In the genomic region with DNA sequence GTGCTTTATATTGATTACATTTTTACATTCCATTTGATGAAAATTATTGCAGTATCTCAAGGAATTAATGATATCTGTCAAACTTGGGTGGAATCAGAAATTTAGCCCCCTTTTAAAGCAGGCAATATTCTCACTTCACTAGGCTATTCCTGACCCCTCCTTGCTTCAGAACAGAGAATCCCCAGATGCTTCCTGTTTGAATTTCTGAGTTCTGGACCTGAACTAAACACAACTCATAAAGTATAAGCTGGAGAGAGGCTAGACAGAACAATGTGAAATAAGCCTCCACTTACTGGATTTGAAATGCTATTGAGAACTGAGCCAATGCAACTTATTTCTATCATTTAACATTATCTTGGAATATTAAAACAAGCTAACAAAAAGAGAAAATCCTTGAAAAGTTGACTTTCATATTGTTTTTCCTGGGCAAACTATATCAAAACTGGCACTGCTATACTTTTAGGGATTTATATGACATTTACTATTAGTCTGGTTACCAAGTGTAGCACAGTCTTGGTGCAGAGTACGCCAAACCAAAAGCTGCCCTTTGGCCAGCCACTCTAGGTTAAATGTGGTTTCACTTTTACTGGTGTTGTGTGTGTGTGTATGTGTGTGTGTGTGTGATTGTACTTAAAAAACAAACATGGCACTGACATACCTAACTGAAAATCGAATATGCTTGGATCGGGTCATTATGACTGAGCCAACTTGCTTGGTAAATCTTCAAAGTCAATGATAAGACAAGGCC, we compare ENCODE assay signal across 21 cellular contexts. TPM values are rescaled to one million over a fixed set of nuclear protein-coding genes. Genes with fewer than 3 reads are reported as not detected.
DNase-seq lines count a peak whose midpoint lies in the region; ATAC-seq, FAIRE-seq and TF ChIP-seq lines count a peak whose summit lies in the region.
"Had no signal": no experiment of that assay in that cellular context is flagged by ENCODE, and none has a peak within 500 bp of the region (broad histone marks: within the 10 kb centered on the region; RNA-seq: fewer than 3 reads in every experiment).

No MANE protein-coding gene starts in this region.

- ATAC-seq in sciatic nerve (peak; percentile 48), HG02981 (IDR thresholded peaks at IDR 0.05; ENCODE audit: unreplicated experiment) (no peak)

- no peaks in the 10 kb centered on the region for H3K27me3 ChIP-seq in ACC112 (ENCODE audit: insufficient read depth, low read length)
- H3K27me3 ChIP-seq: Peyer's patch had no signal

- intact Hi-C loops in kidney (cut with DNase I) = no loop called here
- intact Hi-C loops in sciatic nerve (cut with DNase I) = no loop called here

- H3K79me2 ChIP-seq in ACC112 (ENCODE audit: control insufficient read depth, insufficient read depth, low read length, unreplicated experiment) = no peaks in the 10 kb centered on the region

- peak overlapping the region; percentile 61 for H2AFZ ChIP-seq in ACC112 (ENCODE audit: low read length, unreplicated experiment)

- TF ChIP-seq CTCF in kidney (IDR thresholded peaks at IDR 0.05; ENCODE audit: borderline replicate concordance, extremely low read depth, insufficient read depth) (no peak), GM20000 (IDR thresholded peaks at IDR 0.05; ENCODE audit: extremely low read depth, missing control alignments) (no peak)

- H3K4me3 ChIP-seq in ACC112 (ENCODE audit: low read depth, low read length) (no peak overlapping the region), kidney (ENCODE audit: low read length in 2 of 2) (peak overlapping the region; percentile 40 to 49)
- H3K4me3 ChIP-seq: Peyer's patch had no signal

- no peak overlapping the region for H3K27ac ChIP-seq in ACC112 (ENCODE audit: low read depth, low read length)
- H3K27ac ChIP-seq in kidney (ENCODE audit: low read depth in 2 of 2, low read length in 2 of 2) = no peak overlapping the region
- H3K27ac ChIP-seq: Peyer's patch had no signal

- H3K36me3 ChIP-seq in ACC112 (ENCODE audit: insufficient read depth, low read length) (no peaks in the 10 kb centered on the region), kidney (ENCODE audit: control insufficient read depth in 1 of 2, insufficient read depth in 2 of 2, low read length in 2 of 2) (no peaks in the 10 kb centered on the region)
- H3K36me3 ChIP-seq: Peyer's patch had no signal

- DNase-seq in RPMI8226 (peak; percentile 11), kidney (no peak), sciatic nerve (ENCODE audit: low spot score) (no peak), islet precursor cell (no peak), GM20000 (ENCODE audit: low spot score) (no peak)
- DNase-seq: ACHN; C1 segment of cervical spinal cord; CD8-positive, alpha-beta memory T cell; DMS79 treated with DMSO at 0.1 percent for 48 hours; H9; IMR-90; Karpas-422; NCI-H1048; NCI-H1436 treated with DMSO at 0.1 percent for 48 hours; NCI-H446 treated with DMSO at 0.1 percent for 48 hours; NK-92 treated with Interleukin-12 subunit alpha and Interleukin-12 subunit beta, amount 100 ng/mL, for 24 hours; Peyer's patch had no signal

- H3K9ac ChIP-seq in kidney (ENCODE audit: low read length in 2 of 2) = no peak overlapping the region

- H3K4me1 ChIP-seq in ACC112 (ENCODE audit: control insufficient read depth, insufficient read depth, low read length, unreplicated experiment) = no peaks in the 10 kb centered on the region
- H3K4me1 ChIP-seq in kidney (ENCODE audit: control insufficient read depth in 1 of 2, insufficient read depth in 1 of 2, low read depth in 1 of 2, low read length in 2 of 2) = no peaks in the 10 kb centered on the region

- FAIRE-seq in kidney (lab: Jason Lieb, UNC) = no peak
- FAIRE-seq: D721Med had no signal

- peaks cover 0 to 6% of the 10 kb centered on the region in 2 donors for H3K9me3 ChIP-seq in kidney (ENCODE audit: control insufficient read depth in 1 of 2, low read length in 2 of 2)
- H3K9me3 ChIP-seq: Peyer's patch had no signal

RNA-seq across cellular contexts. Expression of gene AGMO, which starts 19.0 kb away (rescaled TPM):
- 1.4 TPM for total RNA-seq in kidney
- polyA plus RNA-seq in kidney (ENCODE audit: insufficient read depth, low read depth, low replicate concordance) = 4.5 TPM
- total RNA-seq in sciatic nerve = 6.9 TPM
- total RNA-seq: CD8-positive, alpha-beta memory T cell; IMR-90; MCF 10A had no signal
- polyA plus RNA-seq: CD8-positive, alpha-beta memory T cell; IMR-90 had no signal
